ENCODE assay signal across 38 cellular contexts in the genomic region with DNA sequence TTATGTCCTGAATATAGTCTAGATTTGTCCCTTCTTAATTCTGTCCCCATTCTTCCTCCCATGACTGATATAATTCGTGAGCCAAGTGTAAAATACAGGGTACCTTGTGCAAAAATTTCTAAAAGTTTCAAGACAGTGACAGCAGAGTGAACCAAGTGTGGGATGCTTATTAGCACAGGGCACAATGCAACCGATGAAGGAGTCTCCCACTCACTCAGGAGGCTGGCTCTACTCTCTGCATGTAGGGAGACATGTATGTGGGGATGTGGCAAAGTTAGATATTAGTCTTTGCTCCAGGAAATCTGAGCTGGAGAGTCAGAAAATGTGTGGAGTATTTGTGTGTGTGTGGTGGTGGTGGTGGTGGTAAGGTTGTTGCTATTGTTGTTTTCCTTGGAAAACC.
"Had no signal": no experiment of that assay in that cellular context is flagged by ENCODE, and none has a peak within 500 bp of the region (broad histone marks: within the 10 kb centered on the region; RNA-seq: fewer than 3 reads in every experiment).

No MANE protein-coding gene starts in this region.

- H3K27ac Mint-ChIP-seq: activated naive CD4-positive, alpha-beta T cell treated with anti-CD3 and anti-CD28 coated beads for 36 hours; activated naive CD4-positive, alpha-beta T cell treated with anti-CD3 and anti-CD28 coated beads, Interleukin-2, amount 10 ng/mL, durations not matched to agents 7 days and 5 days; activated naive CD4-positive, alpha-beta T cell treated with anti-CD3 and anti-CD28 coated beads, Interleukin-2, amount 50 U/mL, for 24 hours; activated naive CD4-positive, alpha-beta T cell treated with anti-CD3 and anti-CD28 coated beads, Interleukin-2, amount 50 U/mL, for 72 hours; activated naive CD8-positive, alpha-beta T cell; activated naive CD8-positive, alpha-beta T cell treated with anti-CD3 and anti-CD28 coated beads for 36 hours; activated naive CD8-positive, alpha-beta T cell treated with anti-CD3 and anti-CD28 coated beads, Interleukin-2, amount 10 ng/mL, durations not matched to agents 7 days and 5 days; activated naive CD8-positive, alpha-beta T cell treated with anti-CD3 and anti-CD28 coated beads, Interleukin-2, amount 50 U/mL, for 24 hours; activated T-cell treated with anti-CD3 and anti-CD28 coated beads, Interleukin-2, amount 50 U/mL, for 24 hours; activated T-cell treated with anti-CD3 and anti-CD28 coated beads, Interleukin-2, amount 50 U/mL, for 72 hours; activated T-helper 1 cell treated with anti-CD3 and anti-CD28 coated beads, Interleukin-12 subunit alpha, Interleukin-12 subunit beta, Interleukin-2, Interleukin-4 antibody, amounts not matched to agents 30 ng/mL and 10 ng/mL and 1 ng/mL, durations not matched to agents 14 hours and 24 hours and 36 hours; activated T-helper 17 cell treated with anti-CD3 and anti-CD28 coated beads, Interleukin-2, amount 50 U/mL, for 72 hours; brain had no signal

- FAIRE-seq: astrocyte, bronchial epithelial cell had no signal

- H3K27me3 Mint-ChIP-seq: activated naive CD4-positive, alpha-beta T cell treated with anti-CD3 and anti-CD28 coated beads, Interleukin-2, amount 10 ng/mL, durations not matched to agents 7 days and 5 days; activated naive CD4-positive, alpha-beta T cell treated with anti-CD3 and anti-CD28 coated beads, Interleukin-2, amount 50 U/mL, for 24 hours; activated naive CD8-positive, alpha-beta T cell; activated naive CD8-positive, alpha-beta T cell treated with anti-CD3 and anti-CD28 coated beads for 36 hours; activated naive CD8-positive, alpha-beta T cell treated with anti-CD3 and anti-CD28 coated beads, Interleukin-2, amount 10 ng/mL, durations not matched to agents 7 days and 5 days; activated naive CD8-positive, alpha-beta T cell treated with anti-CD3 and anti-CD28 coated beads, Interleukin-2, amount 50 U/mL, for 24 hours; activated T-cell treated with anti-CD3 and anti-CD28 coated beads, Interleukin-2, amount 50 U/mL, for 24 hours; activated T-helper 17 cell treated with anti-CD3 and anti-CD28 coated beads, Interleukin-2, amount 50 U/mL, for 72 hours; central memory CD8-positive, alpha-beta T cell had no signal

- H3K9me3 ChIP-seq: adrenal gland, ascending aorta had no signal

- H3K4me3 ChIP-seq: adrenal gland, ascending aorta, body of pancreas, breast epithelium, cardiac muscle cell had no signal

- H3K27me3 ChIP-seq: adrenal gland, ascending aorta, body of pancreas, brain microvascular endothelial cell, breast epithelium, cardiac muscle cell had no signal

- H3K27ac ChIP-seq: adrenal gland, ascending aorta, body of pancreas, brain microvascular endothelial cell, breast epithelium, cardiac muscle cell had no signal

- ATAC-seq: activated naive CD4-positive, alpha-beta T cell treated with anti-CD3 and anti-CD28 coated beads, Interleukin-2, amount 50 U/mL, for 72 hours; activated naive CD8-positive, alpha-beta T cell treated with anti-CD3 and anti-CD28 coated beads, Interleukin-2, amount 50 U/mL, for 24 hours; activated T-cell treated with anti-CD3 and anti-CD28 coated beads, Interleukin-2, amount 50 U/mL, for 4 hours; activated T-cell treated with anti-CD3 and anti-CD28 coated beads, Interleukin-2, amount 50 U/mL, for 72 hours; activated T-helper 17 cell treated with anti-CD3 and anti-CD28 coated beads, Interleukin-2, amount 50 U/mL, for 72 hours; body of pancreas had no signal

- H3K36me3 ChIP-seq: adrenal gland, ascending aorta, brain microvascular endothelial cell, breast epithelium, cardiac muscle cell had no signal

- H3K4me1 ChIP-seq: adrenal gland, ascending aorta, body of pancreas, breast epithelium had no signal

- H3K4me3 Mint-ChIP-seq: activated naive CD4-positive, alpha-beta T cell treated with anti-CD3 and anti-CD28 coated beads for 36 hours; activated naive CD4-positive, alpha-beta T cell treated with anti-CD3 and anti-CD28 coated beads, Interleukin-2, amount 10 ng/mL, durations not matched to agents 7 days and 5 days; activated naive CD4-positive, alpha-beta T cell treated with anti-CD3 and anti-CD28 coated beads, Interleukin-2, amount 50 U/mL, for 24 hours; activated naive CD8-positive, alpha-beta T cell; activated naive CD8-positive, alpha-beta T cell treated with anti-CD3 and anti-CD28 coated beads for 36 hours; activated naive CD8-positive, alpha-beta T cell treated with anti-CD3 and anti-CD28 coated beads, Interleukin-2, amount 10 ng/mL, durations not matched to agents 7 days and 5 days; activated naive CD8-positive, alpha-beta T cell treated with anti-CD3 and anti-CD28 coated beads, Interleukin-2, amount 50 U/mL, for 24 hours; activated T-cell treated with anti-CD3 and anti-CD28 coated beads, Interleukin-2, amount 50 U/mL, for 24 hours; activated T-cell treated with anti-CD3 and anti-CD28 coated beads, Interleukin-2, amount 50 U/mL, for 4 hours; activated T-cell treated with anti-CD3 and anti-CD28 coated beads, Interleukin-2, amount 50 U/mL, for 72 hours; activated T-helper 1 cell treated with anti-CD3 and anti-CD28 coated beads, Interleukin-12 subunit alpha, Interleukin-12 subunit beta, Interleukin-2, Interleukin-4 antibody, amounts not matched to agents 30 ng/mL and 10 ng/mL and 1 ng/mL, durations not matched to agents 14 hours and 24 hours and 36 hours; activated T-helper 17 cell treated with anti-CD3 and anti-CD28 coated beads, Interleukin-2, amount 50 U/mL, for 72 hours; brain; central memory CD8-positive, alpha-beta T cell had no signal

- H3K36me3 Mint-ChIP-seq: activated naive CD4-positive, alpha-beta T cell treated with anti-CD3 and anti-CD28 coated beads, Interleukin-2, amount 10 ng/mL, durations not matched to agents 7 days and 5 days; activated naive CD4-positive, alpha-beta T cell treated with anti-CD3 and anti-CD28 coated beads, Interleukin-2, amount 50 U/mL, for 24 hours; activated naive CD8-positive, alpha-beta T cell; activated naive CD8-positive, alpha-beta T cell treated with anti-CD3 and anti-CD28 coated beads for 36 hours; activated naive CD8-positive, alpha-beta T cell treated with anti-CD3 and anti-CD28 coated beads, Interleukin-2, amount 10 ng/mL, durations not matched to agents 7 days and 5 days; brain had no signal

- H3K9me3 Mint-ChIP-seq: activated naive CD4-positive, alpha-beta T cell treated with anti-CD3 and anti-CD28 coated beads, Interleukin-2, amount 50 U/mL, for 24 hours; activated naive CD8-positive, alpha-beta T cell treated with anti-CD3 and anti-CD28 coated beads, Interleukin-2, amount 10 ng/mL, durations not matched to agents 7 days and 5 days; activated naive CD8-positive, alpha-beta T cell treated with anti-CD3 and anti-CD28 coated beads, Interleukin-2, amount 50 U/mL, for 24 hours; activated T-cell treated with anti-CD3 and anti-CD28 coated beads, Interleukin-2, amount 50 U/mL, for 24 hours; activated T-helper 1 cell treated with anti-CD3 and anti-CD28 coated beads, Interleukin-12 subunit alpha, Interleukin-12 subunit beta, Interleukin-2, Interleukin-4 antibody, amounts not matched to agents 30 ng/mL and 10 ng/mL and 1 ng/mL, durations not matched to agents 14 hours and 24 hours and 36 hours had no signal

- H3K4me1 Mint-ChIP-seq: activated naive CD4-positive, alpha-beta T cell treated with anti-CD3 and anti-CD28 coated beads, Interleukin-2, amount 10 ng/mL, durations not matched to agents 7 days and 5 days; activated naive CD4-positive, alpha-beta T cell treated with anti-CD3 and anti-CD28 coated beads, Interleukin-2, amount 50 U/mL, for 24 hours; activated naive CD8-positive, alpha-beta T cell treated with anti-CD3 and anti-CD28 coated beads for 36 hours; activated naive CD8-positive, alpha-beta T cell treated with anti-CD3 and anti-CD28 coated beads, Interleukin-2, amount 10 ng/mL, durations not matched to agents 7 days and 5 days; activated naive CD8-positive, alpha-beta T cell treated with anti-CD3 and anti-CD28 coated beads, Interleukin-2, amount 50 U/mL, for 24 hours; activated T-helper 17 cell treated with anti-CD3 and anti-CD28 coated beads, Interleukin-2, amount 50 U/mL, for 72 hours; brain; central memory CD8-positive, alpha-beta T cell had no signal

- DNase-seq: activated effector memory CD4-positive, alpha-beta T cell treated with anti-CD3 and anti-CD28 coated beads, Interleukin-2, amount 50 U/mL, for 16 hours; activated effector memory CD4-positive, alpha-beta T cell treated with Interleukin-2 at 50 U/mL for 16 hours; activated gamma-delta T cell; activated gamma-delta T cell treated with Interleukin-2 at 50 U/mL for 16 hours; activated naive CD4-positive, alpha-beta T cell; activated naive CD4-positive, alpha-beta T cell treated with anti-CD3 and anti-CD28 coated beads for 36 hours; activated naive CD4-positive, alpha-beta T cell treated with anti-CD3 and anti-CD28 coated beads, Interleukin-2, amount 10 ng/mL, durations not matched to agents 7 days and 5 days; activated naive CD4-positive, alpha-beta T cell treated with anti-CD3 and anti-CD28 coated beads, Interleukin-2, amount 50 U/mL, for 16 hours; activated naive CD4-positive, alpha-beta T cell treated with Interleukin-2 at 50 U/mL for 16 hours; activated naive CD8-positive, alpha-beta T cell treated with anti-CD3 and anti-CD28 coated beads for 36 hours; activated naive CD8-positive, alpha-beta T cell treated with anti-CD3 and anti-CD28 coated beads, Interleukin-2, amount 10 ng/mL, durations not matched to agents 7 days and 5 days; activated naive CD8-positive, alpha-beta T cell treated with anti-CD3 and anti-CD28 coated beads, Interleukin-2, amount 50 U/mL, for 24 hours; activated T-cell treated with anti-CD3 and anti-CD28 coated beads, Interleukin-2, amount 50 U/mL, for 1 hour; activated T-cell treated with anti-CD3 and anti-CD28 coated beads, Interleukin-2, amount 50 U/mL, for 24 hours; activated T-cell treated with anti-CD3 and anti-CD28 coated beads, Interleukin-2, amount 50 U/mL, for 4 hours; activated T-cell treated with anti-CD3 and anti-CD28 coated beads, Interleukin-2, amount 50 U/mL, for 48 hours; activated T-cell treated with anti-CD3 and anti-CD28 coated beads, Interleukin-2, amount 50 U/mL, for 72 hours; adrenal gland; amniotic stem cell; amygdala; anterior cingulate cortex; aorta; body of pancreas; brain microvascular endothelial cell; central memory CD4-positive, alpha-beta T cell; cerebellar nuclear complex had no signal
